ENCODE assay signal across 10 cellular contexts in genomic region chr4:143616771-143617170, GRCh38.
DNase-seq lines count a peak whose midpoint lies in the region; ATAC-seq lines count a peak whose summit lies in the region.
"Had no signal": no experiment of that assay in that cellular context is flagged by ENCODE, and none has a peak within 500 bp of the region (broad histone marks: within the 10 kb centered on the region; RNA-seq: fewer than 3 reads in every experiment).

No MANE protein-coding gene starts in this region.

- peak; percentile 58 for DNase-seq in Jurkat, Clone E6-1 (ENCODE audit: low read depth, low spot score)
- peak; percentile 27 for DNase-seq in fibroblast of peridontal ligament (ENCODE audit: extremely low read depth)
- no peak for DNase-seq in aorta
- no peak for DNase-seq in NCI-H128 (lab: John Stamatoyannopoulos, UW; ENCODE audit: unreplicated experiment)
- DNase-seq in 8988T = no peak
- no peak for DNase-seq in DMS 273 treated with DMSO at 0.1 percent for 48 hours (lab: John Stamatoyannopoulos, UW)
- DNase-seq: IMR-90 had no signal

- H3K27ac ChIP-seq in aorta (ENCODE audit: low read depth in 1 of 2, low read length in 2 of 2) = no peak overlapping the region
- H3K27ac ChIP-seq: neutrophil had no signal

- no peaks in the 10 kb centered on the region for H3K36me3 ChIP-seq in aorta (ENCODE audit: control insufficient read depth in 1 of 2, insufficient read depth in 2 of 2, low read length in 1 of 2)
- H3K36me3 ChIP-seq: neutrophil had no signal

- no peak overlapping the region for H3K4me3 ChIP-seq in Jurkat, Clone E6-1 (ENCODE audit: low read length)
- H3K4me3 ChIP-seq in aorta (ENCODE audit: low read length in 2 of 2) = no peak overlapping the region

- H3K4me1 ChIP-seq in aorta (ENCODE audit: control insufficient read depth in 1 of 2, insufficient read depth in 2 of 2, low read length in 2 of 2) = no peaks in the 10 kb centered on the region

- no peaks in the 10 kb centered on the region for H3K27me3 ChIP-seq in aorta (ENCODE audit: control insufficient read depth in 1 of 2, insufficient read depth in 2 of 2, low read length in 1 of 2)
- H3K27me3 ChIP-seq: neutrophil had no signal

- intact Hi-C loops in aorta (cut with DNase I) = no loop called here

- WGBS in aorta, 2 donors = 95% methylated on average over 8 of the region's 8 CpGs

- peaks cover 1% of the 10 kb centered on the region for H3K9me3 ChIP-seq in aorta (ENCODE audit: control insufficient read depth, low read length)
- H3K9me3 ChIP-seq: neutrophil had no signal

- ATAC-seq in GM18511 (IDR thresholded peaks at IDR 0.05; ENCODE audit: unreplicated experiment) (peak; percentile 89), GM21786 (IDR thresholded peaks at IDR 0.05; ENCODE audit: unreplicated experiment) (peak; percentile 90), aorta (ENCODE audit: low FRiP score) (no peak)

Comparison
In these comparisons a context has a peak if more than half of its experiments do, and no peak if none do; other contexts are left out.
1. DNase-seq: peak in Jurkat, Clone E6-1 (single experiment) and fibroblast of peridontal ligament (single experiment); none in aorta (0 of 2), NCI-H128 (single experiment), 8988T (single experiment) and DMS 273 treated with DMSO at 0.1 percent for 48 hours (single experiment).